ENCODE assay signal across 9 cellular contexts in genomic region chr22:31342389-31343125, GRCh38. TPM values are rescaled to one million over a fixed set of nuclear protein-coding genes. Genes with fewer than 3 reads are reported as not detected.
DNase-seq lines count a peak whose midpoint lies in the region; ATAC-seq and TF ChIP-seq lines count a peak whose summit lies in the region.
"Had no signal": no experiment of that assay in that cellular context is flagged by ENCODE, and none has a peak within 500 bp of the region (broad histone marks: within the 10 kb centered on the region; RNA-seq: fewer than 3 reads in every experiment).

No MANE protein-coding gene starts in this region.

- H3K9ac ChIP-seq in mucosa of rectum (ENCODE audit: low read depth in 1 of 2, low read length in 2 of 2), result peak overlapping the region; percentile 49 to 55

- no peak overlapping the region for H3K27ac ChIP-seq in cardiac muscle cell
- peak overlapping the region in 1 of 2 donors; percentile 16 for H3K27ac ChIP-seq in mucosa of rectum (ENCODE audit: low read depth in 2 of 2, low read length in 2 of 2)
- H3K27ac ChIP-seq in upper lobe of right lung, result peak overlapping the region; percentile 70

- H3K27me3 ChIP-seq in cardiac muscle cell (no peaks in the 10 kb centered on the region), mucosa of rectum (ENCODE audit: control insufficient read depth in 2 of 2, insufficient read depth in 2 of 2, low read length in 2 of 2) (no peaks in the 10 kb centered on the region), upper lobe of right lung (no peaks in the 10 kb centered on the region)

- ATAC-seq in left cardiac atrium (no peak), upper lobe of right lung (no peak), GM18858 (IDR thresholded peaks at IDR 0.05; ENCODE audit: unreplicated experiment) (no peak)

- in situ Hi-C loops in astrocyte of the cerebellum (cut with HindIII; ENCODE audit: low sequenced_read_pairs), result no loop called here

- DNase-seq in cardiac muscle cell (ENCODE audit: low read depth in 1 of 2, low spot score in 1 of 2) (no peak), left cardiac atrium (no peak), astrocyte of the cerebellum (ENCODE audit: low read depth) (no peak), upper lobe of right lung (no peak), NCI-H2029 (lab: John Stamatoyannopoulos, UW) (no peak)
- no peak for DNase-seq in activated CD8-positive, alpha-beta memory T cell treated with anti-CD3 and anti-CD28 coated beads, Interleukin-2, amount 50 U/mL, for 4 hours
- DNase-seq: GF-D8 had no signal

- H3K9me3 ChIP-seq in cardiac muscle cell (ENCODE audit: low read depth) (no peaks in the 10 kb centered on the region), mucosa of rectum (ENCODE audit: control insufficient read depth in 2 of 2, low read length in 2 of 2) (no peaks in the 10 kb centered on the region), upper lobe of right lung (no peaks in the 10 kb centered on the region)

- H3K36me3 ChIP-seq in cardiac muscle cell (peaks cover 11% of the 10 kb centered on the region), mucosa of rectum (ENCODE audit: control insufficient read depth in 2 of 2, insufficient read depth in 2 of 2, low read length in 2 of 2) (peaks cover 20 to 36% of the 10 kb centered on the region in 2 donors), upper lobe of right lung (peaks cover 43% of the 10 kb centered on the region)

- peak overlapping the region; percentile 14 for H3K4me3 ChIP-seq in cardiac muscle cell
- H3K4me3 ChIP-seq in astrocyte of the cerebellum (ENCODE audit: low read depth, low read length), result peak overlapping the region; percentile 57
- peak overlapping the region; percentile 69 to 78 for H3K4me3 ChIP-seq in mucosa of rectum (ENCODE audit: low read length in 2 of 2)
- H3K4me3 ChIP-seq in upper lobe of right lung, result peak overlapping the region; percentile 75

- H3K4me1 ChIP-seq in cardiac muscle cell (ENCODE audit: low read depth) (peaks cover 22% of the 10 kb centered on the region), mucosa of rectum (ENCODE audit: control insufficient read depth in 2 of 2, insufficient read depth in 2 of 2, low read length in 2 of 2) (peaks cover 34 to 46% of the 10 kb centered on the region in 2 donors), upper lobe of right lung (peaks cover 47% of the 10 kb centered on the region)

- TF ChIP-seq CTCF in cardiac muscle cell (IDR thresholded peaks at IDR 0.05; ENCODE audit: low read depth, low read length) (no peak), astrocyte of the cerebellum (IDR thresholded peaks at IDR 0.05; ENCODE audit: low read depth, low read length, missing control alignments) (no peak), upper lobe of right lung (IDR thresholded peaks at IDR 0.05) (no peak)

- intact Hi-C loops in left cardiac atrium (cut with DNase I) (loop anchor here (10.0 kb wide), 3 partner anchors 52 to 292 kb away; partner anchors contain the start of genes DRG1 (in 1 of the 2) and SFI1 (in 1 of the 2)), upper lobe of right lung (cut with DNase I) (no loop called here)

RNA-seq across cellular contexts. Expression of gene PATZ1, which starts 3.6 kb away (rescaled TPM):
- 29.6 and 46.4 TPM in 2 replicates for total RNA-seq in cardiac muscle cell
- 24.8 and 35.5 TPM in 2 replicates for polyA plus RNA-seq in cardiac muscle cell
- 10 to 100 TPM; 11.5 to 12.3 TPM for total RNA-seq in left cardiac atrium
- total RNA-seq in upper lobe of right lung, result 24.3 TPM

RNA-seq across cellular contexts. Expression of gene PIK3IP1, which starts 50.3 kb away (rescaled TPM):
- total RNA-seq in cardiac muscle cell (7.2 and 9.8 TPM in 2 replicates), left cardiac atrium (10 to 100 TPM in 1 of 2 donors, 1 to 10 TPM in 1; 5.2 to 15.6 TPM), upper lobe of right lung (56.4 TPM)
- polyA plus RNA-seq in cardiac muscle cell, result 6.5 and 12.0 TPM in 2 replicates

RNA-seq across cellular contexts. Expression of gene DRG1, which starts 56.8 kb away (rescaled TPM):
- total RNA-seq in cardiac muscle cell (55.0 and 70.6 TPM in 2 replicates), left cardiac atrium (10 to 100 TPM; 52.1 to 61.4 TPM), upper lobe of right lung (35.5 TPM)
- 94.1 and 100 TPM in 2 replicates for polyA plus RNA-seq in cardiac muscle cell

Comparison
In these comparisons a context has a peak if more than half of its experiments do, and no peak if none do; other contexts are left out.
1. H3K4me3 ChIP-seq: peak in every context shown above with its lines; median percentile 75 in upper lobe of right lung; 74 in mucosa of rectum; 57 in astrocyte of the cerebellum; 14 in cardiac muscle cell.